Comparison of ENCODE assay signal across 9 cellular contexts in genomic region chr22:41917906-41918791, GRCh38. TPM values are rescaled to one million over a fixed set of nuclear protein-coding genes. Genes with fewer than 3 reads are reported as not detected.
DNase-seq lines count a peak whose midpoint lies in the region; ATAC-seq and TF ChIP-seq lines count a peak whose summit lies in the region.
"Had no signal": no experiment of that assay in that cellular context is flagged by ENCODE, and none has a peak within 500 bp of the region (broad histone marks: within the 10 kb centered on the region; RNA-seq: fewer than 3 reads in every experiment).

No MANE protein-coding gene starts in this region.

- H3K27ac ChIP-seq in lower lobe of right lung (no peak overlapping the region), hepatocyte (no peak overlapping the region), ovary (no peak overlapping the region)
- H3K27ac ChIP-seq: gastrocnemius medialis had no signal

- no peak overlapping the region for H3K27ac Mint-ChIP-seq in WTC11

- no peak for TF ChIP-seq EP300 in ovary (IDR thresholded peaks at IDR 0.05)

- H3K27me3 ChIP-seq in lower lobe of right lung (ENCODE audit: low read depth): peaks cover 72% of the 10 kb centered on the region
- peaks cover 60% of the 10 kb centered on the region for H3K27me3 ChIP-seq in hepatocyte
- peaks cover 4% of the 10 kb centered on the region for H3K27me3 ChIP-seq in ovary

- no peak overlapping the region for H3K4me2 ChIP-seq in hepatocyte

- H3K36me3 Mint-ChIP-seq in WTC11: no peaks in the 10 kb centered on the region

- H3K4me1 Mint-ChIP-seq in WTC11: peaks cover 26% of the 10 kb centered on the region

- peaks cover 40% of the 10 kb centered on the region for H3K4me1 ChIP-seq in lower lobe of right lung
- peaks cover 3% of the 10 kb centered on the region for H3K4me1 ChIP-seq in hepatocyte (ENCODE audit: insufficient read depth)
- H3K4me1 ChIP-seq in ovary (ENCODE audit: insufficient read depth): peaks cover 5% of the 10 kb centered on the region

- peak; percentile 67 for DNase-seq in DMS53 (lab: John Stamatoyannopoulos, UW)
- DNase-seq in DMS53 treated with DMSO at 0.1 percent for 48 hours (lab: John Stamatoyannopoulos, UW; ENCODE audit: unreplicated experiment): no peak
- peak; percentile 63 for DNase-seq in HT1080 (ENCODE audit: low read depth)
- DNase-seq in WTC11 (ENCODE audit: low spot score): no peak
- DNase-seq in lower lobe of right lung: peak; percentile 72
- no peak for DNase-seq in hepatocyte (ENCODE audit: low spot score)
- no peak for DNase-seq in ovary

- no peaks in the 10 kb centered on the region for H3K9me3 Mint-ChIP-seq in WTC11

- no peak overlapping the region for H2AFZ ChIP-seq in hepatocyte

- POLR2A ChIA-PET in WTC11 (lab: Charles Lee): no interaction called here

- intact Hi-C loops in lower lobe of right lung (cut with DNase I): no loop called here
- intact Hi-C loops in ovary (cut with DNase I): no loop called here

- peaks cover 83% of the 10 kb centered on the region for H3K27me3 Mint-ChIP-seq in WTC11 (ENCODE audit: low read depth)

- TF ChIP-seq CTCF in WTC11 (IDR thresholded peaks at IDR 0.05) (no peak), lower lobe of right lung (IDR thresholded peaks at IDR 0.05) (no peak), hepatocyte (IDR thresholded peaks at IDR 0.05; ENCODE audit: poor library complexity) (no peak), ovary (IDR thresholded peaks at IDR 0.05) (no peak)

- H3K9me3 ChIP-seq in lower lobe of right lung: no peaks in the 10 kb centered on the region
- H3K9me3 ChIP-seq in hepatocyte (ENCODE audit: low read depth): no peaks in the 10 kb centered on the region
- H3K9me3 ChIP-seq in ovary: no peaks in the 10 kb centered on the region
- H3K9me3 ChIP-seq: gastrocnemius medialis had no signal

- H3K36me3 ChIP-seq in lower lobe of right lung (no peaks in the 10 kb centered on the region), hepatocyte (replicated peaks; ENCODE audit: insufficient read depth, low read depth) (no peaks in the 10 kb centered on the region), ovary (no peaks in the 10 kb centered on the region)
- H3K36me3 ChIP-seq: gastrocnemius medialis had no signal

- no peak overlapping the region for H3K4me3 ChIP-seq in lower lobe of right lung
- H3K4me3 ChIP-seq in hepatocyte: no peak overlapping the region
- no peak overlapping the region for H3K4me3 ChIP-seq in ovary

- no peaks in the 10 kb centered on the region for H4K20me1 ChIP-seq in hepatocyte (ENCODE audit: insufficient read depth, poor library complexity, severe bottlenecking)

- no peaks in the 10 kb centered on the region for H3K9me2 ChIP-seq in hepatocyte (replicated peaks; ENCODE audit: insufficient read depth)

- ATAC-seq in WTC11 (no peak), lower lobe of right lung (peak in 1 of 2 donors; percentile 22), HG03045 (IDR thresholded peaks at IDR 0.05; ENCODE audit: unreplicated experiment) (no peak)
- ATAC-seq: gastrocnemius medialis had no signal

- CTCF ChIA-PET in WTC11 (lab: Charles Lee): interaction anchor here (2.4 to 2.5 kb wide), 2 partner anchors 7 to 221 kb away, joined by 13 to 19 read pairs; partner anchors contain the start of gene TNFRSF13C

- WGBS in hepatocyte (ENCODE audit: low lambda C conversion rate, missing lambda C conversion rate): 88% methylated on average over 23 of the region's 23 CpGs
- WGBS in ovary, 3 donors: 57 to 68% (median 61%) methylated on average over 23 of the region's 23 CpGs

- no peaks in the 10 kb centered on the region for H3K79me2 ChIP-seq in hepatocyte

- TF ChIP-seq POLR2A in ovary (IDR thresholded peaks at IDR 0.05): no peak

- peak overlapping the region; percentile 33 for H3K4me3 Mint-ChIP-seq in WTC11

TF ChIP-seq in WTC11, 78 proteins besides CTCF, POLR2A, EP300 and RAD21:
- TF ChIP-seq ATF6 (CRISPR knock-in tag; IDR thresholded peaks at IDR 0.05) (no peak), PRDM15 (CRISPR knock-in tag; IDR thresholded peaks at IDR 0.05) (no peak), ZNF219 (CRISPR knock-in tag; IDR thresholded peaks at IDR 0.05; ENCODE audit: borderline replicate concordance) (no peak), ZNF121 (CRISPR knock-in tag; IDR thresholded peaks at IDR 0.05) (0 out of 2 replicates have a peak, but pooled peaks have one; percentile 2), SP1 (CRISPR knock-in tag; conservative IDR thresholded peaks at IDR 0.05) (no peak)

RNA-seq across cellular contexts. Expression of gene SHISA8, which starts 3.3 kb away (rescaled TPM):
- 1.0 and 8.8 TPM in 2 replicates for total RNA-seq in HT1080 (2014; rRNA removed; shearing (Covaris generic))
- 2.1 and 2.4 TPM in 2 replicates for polyA plus RNA-seq in HT1080 (2015; cell fraction: cytosol; rRNA removed)
- 3.1 and 7.8 TPM in 2 replicates for polyA plus RNA-seq in HT1080 (2015; cell fraction: nucleus; rRNA removed)
- 2.1 to 2.4 TPM (median 2.2 TPM) in 3 replicates for total RNA-seq in WTC11 (2021)
- not detected for total RNA-seq in lower lobe of right lung
- not detected in 2 replicates for total RNA-seq in hepatocyte
- 0.33 TPM in 1 of 2 replicates, not detected in the other for polyA plus RNA-seq in hepatocyte
- under 1 TPM in 1 of 7 donors, not detected in 6; 0.46 TPM for total RNA-seq in ovary
- polyA plus RNA-seq in ovary: not detected
- total RNA-seq: gastrocnemius medialis had no signal

RNA-seq across cellular contexts. Expression of gene TNFRSF13C, which starts 8.5 kb away (rescaled TPM):
- 0.02 and 0.03 TPM in 2 replicates for total RNA-seq in HT1080 (2014; rRNA removed; shearing (Covaris generic))
- 0.10 and 0.12 TPM in 2 replicates for polyA plus RNA-seq in HT1080 (2015; cell fraction: cytosol; rRNA removed)
- polyA plus RNA-seq in HT1080 (2015; cell fraction: nucleus; rRNA removed): 2.6 and 2.8 TPM in 2 replicates
- total RNA-seq in WTC11 (2021): 2.8 to 3.6 TPM (median 2.8 TPM) in 3 replicates
- 0.27 TPM for total RNA-seq in lower lobe of right lung
- 0.07 and 0.12 TPM in 2 replicates for total RNA-seq in hepatocyte
- polyA plus RNA-seq in hepatocyte: 0.18 and 0.52 TPM in 2 replicates
- total RNA-seq in ovary: under 1 TPM; 0.08 to 0.36 (median 0.22) TPM
- under 1 TPM; 0.05 TPM for polyA plus RNA-seq in ovary
- total RNA-seq: gastrocnemius medialis had no signal

RNA-seq across cellular contexts. Expression of gene CENPM, which starts 28.8 kb away (rescaled TPM):
- 54.7 and 66.8 TPM in 2 replicates for total RNA-seq in HT1080 (2014; rRNA removed; shearing (Covaris generic))
- polyA plus RNA-seq in HT1080 (2015; cell fraction: cytosol; rRNA removed): 22.9 and 27.8 TPM in 2 replicates
- 20.5 and 22.4 TPM in 2 replicates for polyA plus RNA-seq in HT1080 (2015; cell fraction: nucleus; rRNA removed)
- 40.3 to 43.7 TPM (median 41.7 TPM) in 3 replicates for total RNA-seq in WTC11 (2021)
- total RNA-seq in lower lobe of right lung: 2.3 TPM
- 6.7 and 8.1 TPM in 2 replicates for total RNA-seq in hepatocyte
- 13.4 and 14.9 TPM in 2 replicates for polyA plus RNA-seq in hepatocyte
- 1 to 10 TPM in 4 of 7 donors, under 1 TPM in 1, not detected in 2; 0.25 to 8.0 (median 1.8) TPM for total RNA-seq in ovary
- 1 to 10 TPM in 1 of 2 donors, not detected in 1; 1.0 TPM for polyA plus RNA-seq in ovary

RNA-seq across cellular contexts. Expression of gene SEPTIN3, which starts 51.1 kb away (rescaled TPM):
- total RNA-seq in HT1080 (2014; rRNA removed; shearing (Covaris generic)): not detected in 2 replicates
- 0.03 and 0.24 TPM in 2 replicates for polyA plus RNA-seq in HT1080 (2015; cell fraction: cytosol; rRNA removed)
- polyA plus RNA-seq in HT1080 (2015; cell fraction: nucleus; rRNA removed): 0.03 and 0.20 TPM in 2 replicates
- total RNA-seq in WTC11 (2021): 19.5 to 25.3 TPM (median 24.0 TPM) in 3 replicates
- total RNA-seq in lower lobe of right lung: 2.5 TPM
- 1.5 and 2.2 TPM in 2 replicates for total RNA-seq in hepatocyte
- polyA plus RNA-seq in hepatocyte: 1.5 and 1.6 TPM in 2 replicates
- 1 to 10 TPM in 1 of 7 donors, under 1 TPM in 5, not detected in 1; 0.11 to 1.4 (median 0.23) TPM for total RNA-seq in ovary
- under 1 TPM; 0.12 to 0.78 TPM for polyA plus RNA-seq in ovary

Comparison
In these comparisons a context has a peak if more than half of its experiments do, and no peak if none do; other contexts are left out.
1. DNase-seq: peak in DMS53 (single experiment), HT1080 (single experiment) and lower lobe of right lung (single experiment); none in DMS53 treated with DMSO at 0.1 percent for 48 hours (single experiment), WTC11 (single experiment), hepatocyte (single experiment) and ovary (0 of 5).